ENCODE assay signal across 8 cellular contexts in the genomic region with DNA sequence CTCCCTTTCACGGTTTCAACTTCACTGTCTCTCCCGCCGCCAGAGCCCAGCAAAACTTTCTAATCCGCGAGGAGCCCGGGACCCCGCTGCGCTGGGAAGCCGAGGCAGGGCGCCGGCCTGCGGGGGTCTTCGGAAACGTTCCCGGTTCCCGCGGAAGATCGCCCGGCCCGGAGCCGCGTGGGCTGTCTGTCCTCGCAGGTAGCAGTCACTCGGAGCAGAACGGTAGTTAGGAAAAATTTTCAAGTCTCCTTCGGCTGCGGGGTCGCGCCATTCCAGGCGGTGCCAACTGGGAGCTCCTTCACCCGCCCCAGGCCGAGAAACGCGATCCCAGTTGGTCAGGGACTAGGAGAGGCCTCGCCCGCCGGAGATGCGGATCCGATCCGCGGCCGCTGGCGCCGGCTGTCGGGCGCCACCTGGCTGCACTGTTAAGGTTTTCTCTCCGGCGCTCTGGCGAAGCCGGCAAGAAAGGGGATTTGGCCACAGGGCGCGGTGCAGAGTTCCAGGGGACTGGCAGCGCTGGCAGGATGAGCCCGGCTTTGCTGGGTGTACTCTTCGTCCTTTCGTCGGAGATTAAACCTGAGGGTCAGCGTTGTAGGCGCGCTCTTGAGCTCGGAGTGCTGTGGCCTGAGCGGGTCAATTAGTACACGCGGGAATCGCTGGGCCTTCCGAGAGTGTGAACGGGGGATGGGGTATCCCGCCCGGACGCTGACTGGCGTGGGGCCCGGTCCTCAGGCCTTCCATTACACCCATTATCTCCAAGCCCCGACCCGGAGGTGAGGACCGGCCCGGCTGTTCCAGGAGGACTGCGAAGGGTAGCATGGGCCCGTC.
DNase-seq lines count a peak whose midpoint lies in the region; ATAC-seq, FAIRE-seq and TF ChIP-seq lines count a peak whose summit lies in the region.

No MANE protein-coding gene starts in this region.

- peak overlapping the region; percentile 13 for H3K9ac ChIP-seq in fibroblast of lung (ENCODE audit: insufficient read depth, low read length)

- H3K9me3 Mint-ChIP-seq in activated T-helper 17 cell treated with anti-CD3 and anti-CD28 coated beads, Interleukin-2, amount 50 U/mL, for 72 hours = no peaks in the 10 kb centered on the region

- no peaks in the 10 kb centered on the region for H4K20me1 ChIP-seq in fibroblast of lung (ENCODE audit: control insufficient read depth, extremely low read depth, insufficient read depth, low read length)

- H3K4me3 Mint-ChIP-seq in activated T-helper 17 cell treated with anti-CD3 and anti-CD28 coated beads, Interleukin-2, amount 50 U/mL, for 72 hours = peak overlapping the region; percentile 57

- H3K27me3 Mint-ChIP-seq in activated T-helper 17 cell treated with anti-CD3 and anti-CD28 coated beads, Interleukin-2, amount 50 U/mL, for 72 hours = peaks cover 23% of the 10 kb centered on the region

- H3K27me3 ChIP-seq in Peyer's patch (no peaks in the 10 kb centered on the region), fibroblast of lung (ENCODE audit: control insufficient read depth, insufficient read depth, low read length) (peaks cover 9% of the 10 kb centered on the region)

- peak in 5 of 6 experiments; percentile 53 to 80 (median 63) for TF ChIP-seq CTCF in Peyer's patch (IDR thresholded peaks at IDR 0.05)
- peak; percentile 63 to 69 for TF ChIP-seq CTCF in fibroblast of lung (conservative IDR thresholded peaks at IDR 0.05 in 1 of 2, IDR thresholded peaks at IDR 0.05 in 1 of 2; ENCODE audit: low read depth in 1 of 2, low read length in 2 of 2)

- H3K27ac ChIP-seq in Peyer's patch (peak overlapping the region in 1 of 4 donors; percentile 60), fibroblast of lung (ENCODE audit: insufficient read depth, low read length) (no peak overlapping the region)

- H3K79me2 ChIP-seq in fibroblast of lung (ENCODE audit: control insufficient read depth, insufficient read depth, low read length) = no peaks in the 10 kb centered on the region

- H3K4me1 Mint-ChIP-seq in activated T-helper 17 cell treated with anti-CD3 and anti-CD28 coated beads, Interleukin-2, amount 50 U/mL, for 72 hours = peaks cover 5% of the 10 kb centered on the region

- H3K9me3 ChIP-seq in Peyer's patch (no peaks in the 10 kb centered on the region), fibroblast of lung (ENCODE audit: control insufficient read depth, insufficient read depth, low read depth, low read length) (no peaks in the 10 kb centered on the region)

- no peak overlapping the region for H3K27ac Mint-ChIP-seq in activated T-helper 17 cell treated with anti-CD3 and anti-CD28 coated beads, Interleukin-2, amount 50 U/mL, for 72 hours

- H3K4me1 ChIP-seq in Peyer's patch (peaks cover 0 to 6% (median 4%) of the 10 kb centered on the region in 4 donors), fibroblast of lung (ENCODE audit: control insufficient read depth, extremely low read depth, insufficient read depth, low read length) (peaks cover 2% of the 10 kb centered on the region)

- peak; percentile 94 for FAIRE-seq in G401.6 (lab: Jason Lieb, UNC)

- H3K36me3 Mint-ChIP-seq in activated T-helper 17 cell treated with anti-CD3 and anti-CD28 coated beads, Interleukin-2, amount 50 U/mL, for 72 hours (ENCODE audit: low read depth) = no peaks in the 10 kb centered on the region

- no peaks in the 10 kb centered on the region for H3K36me3 ChIP-seq in Peyer's patch
- H3K36me3 ChIP-seq in fibroblast of lung (ENCODE audit: control insufficient read depth, insufficient read depth, low read length) = no peaks in the 10 kb centered on the region

- peak overlapping the region; percentile 84 for H3K4me2 ChIP-seq in fibroblast of lung (ENCODE audit: extremely low read depth, insufficient read depth, low read length)

- TF ChIP-seq POLR2A in Peyer's patch (IDR thresholded peaks at IDR 0.05) = no peak

- peak overlapping the region; percentile 63 for H2AFZ ChIP-seq in fibroblast of lung (ENCODE audit: low read length)

- H3K4me3 ChIP-seq in Peyer's patch = peak overlapping the region; percentile 28 to 52 (median 49)
- peak overlapping the region; percentile 34 to 61 (median 44) for H3K4me3 ChIP-seq in fibroblast of lung (replicated peaks in 1 of 4; ENCODE audit: control extremely low read depth in 1 of 4, insufficient read depth in 1 of 4, low read depth in 3 of 4, low read length in 4 of 4)

- ATAC-seq in activated T-helper 17 cell treated with anti-CD3 and anti-CD28 coated beads, Interleukin-2, amount 50 U/mL, for 72 hours (replicated peaks) = peak; percentile 89
- ATAC-seq in GM21423 (IDR thresholded peaks at IDR 0.05; ENCODE audit: unreplicated experiment) = no peak

- DNase-seq in HS-27A (ENCODE audit: low read depth) (peak; percentile 31), Peyer's patch (peak; percentile 68 to 89 (median 85)), fibroblast of lung (ENCODE audit: low read depth in 2 of 2) (peak; percentile 77 to 85), myocyte (ENCODE audit: low read depth) (peak; percentile 87)
- DNase-seq in stimulated activated CD8-positive, alpha-beta memory T cell treated with anti-CD3 and anti-CD28 coated beads, Interleukin-4, amount 100 ng/mL, for 48 hours = peak; percentile 72

Comparison
In these comparisons a context has a peak if more than half of its experiments do, and no peak if none do; other contexts are left out.
1. DNase-seq: peak in every context shown above with its lines; median percentile 87 in myocyte; 85 in Peyer's patch; 81 in fibroblast of lung; 72 in stimulated activated CD8-positive, alpha-beta memory T cell treated with anti-CD3 and anti-CD28 coated beads, Interleukin-4, amount 100 ng/mL, for 48 hours; 31 in HS-27A.